ENCODE assay signal across 1 cellular context in the genomic region with DNA sequence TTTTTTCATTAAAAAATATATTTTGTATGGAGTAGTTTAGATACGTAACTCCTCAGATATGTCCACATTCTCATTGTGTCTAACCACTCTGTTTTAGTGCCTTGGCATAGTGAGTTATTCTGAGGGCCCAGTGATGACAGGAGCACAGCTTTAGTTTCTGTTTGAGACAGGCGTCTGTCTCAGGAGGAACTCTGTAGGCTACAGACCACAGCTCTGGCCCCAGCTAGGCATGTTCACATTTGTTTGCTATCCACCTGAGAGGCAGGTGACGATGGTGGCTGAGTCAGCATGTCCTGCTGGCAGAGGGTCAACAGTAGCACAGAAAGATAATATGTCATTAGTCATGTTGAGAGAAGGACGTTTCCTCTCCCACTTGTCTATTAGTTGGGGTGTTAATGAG.
TF ChIP-seq lines count a peak whose summit lies in the region.

No MANE protein-coding gene starts in this region.

TF ChIP-seq in HCT116, 20 proteins besides CTCF, POLR2A, EP300 and RAD21 (continued from another document):
- TF ChIP-seq, protein P1, sequence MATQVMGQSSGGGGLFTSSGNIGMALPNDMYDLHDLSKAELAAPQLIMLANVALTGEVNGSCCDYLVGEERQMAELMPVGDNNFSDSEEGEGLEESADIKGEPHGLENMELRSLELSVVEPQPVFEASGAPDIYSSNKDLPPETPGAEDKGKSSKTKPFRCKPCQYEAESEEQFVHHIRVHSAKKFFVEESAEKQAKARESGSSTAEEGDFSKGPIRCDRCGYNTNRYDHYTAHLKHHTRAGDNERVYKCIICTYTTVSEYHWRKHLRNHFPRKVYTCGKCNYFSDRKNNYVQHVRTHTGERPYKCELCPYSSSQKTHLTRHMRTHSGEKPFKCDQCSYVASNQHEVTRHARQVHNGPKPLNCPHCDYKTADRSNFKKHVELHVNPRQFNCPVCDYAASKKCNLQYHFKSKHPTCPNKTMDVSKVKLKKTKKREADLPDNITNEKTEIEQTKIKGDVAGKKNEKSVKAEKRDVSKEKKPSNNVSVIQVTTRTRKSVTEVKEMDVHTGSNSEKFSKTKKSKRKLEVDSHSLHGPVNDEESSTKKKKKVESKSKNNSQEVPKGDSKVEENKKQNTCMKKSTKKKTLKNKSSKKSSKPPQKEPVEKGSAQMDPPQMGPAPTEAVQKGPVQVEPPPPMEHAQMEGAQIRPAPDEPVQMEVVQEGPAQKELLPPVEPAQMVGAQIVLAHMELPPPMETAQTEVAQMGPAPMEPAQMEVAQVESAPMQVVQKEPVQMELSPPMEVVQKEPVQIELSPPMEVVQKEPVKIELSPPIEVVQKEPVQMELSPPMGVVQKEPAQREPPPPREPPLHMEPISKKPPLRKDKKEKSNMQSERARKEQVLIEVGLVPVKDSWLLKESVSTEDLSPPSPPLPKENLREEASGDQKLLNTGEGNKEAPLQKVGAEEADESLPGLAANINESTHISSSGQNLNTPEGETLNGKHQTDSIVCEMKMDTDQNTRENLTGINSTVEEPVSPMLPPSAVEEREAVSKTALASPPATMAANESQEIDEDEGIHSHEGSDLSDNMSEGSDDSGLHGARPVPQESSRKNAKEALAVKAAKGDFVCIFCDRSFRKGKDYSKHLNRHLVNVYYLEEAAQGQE (IDR thresholded peaks at IDR 0.05; ENCODE audit: low read depth): no peak
- no peak for TF ChIP-seq EZH2phosphoT487 (IDR thresholded peaks at IDR 0.05; ENCODE audit: borderline replicate concordance)
- no peak for TF ChIP-seq EGR1 (IDR thresholded peaks at IDR 0.05; ENCODE audit: low read depth)
- no peak for TF ChIP-seq SRF (IDR thresholded peaks at IDR 0.05; ENCODE audit: low read depth)
- TF ChIP-seq EZH2 (IDR thresholded peaks at IDR 0.05): no peak
- TF ChIP-seq, protein P2, sequence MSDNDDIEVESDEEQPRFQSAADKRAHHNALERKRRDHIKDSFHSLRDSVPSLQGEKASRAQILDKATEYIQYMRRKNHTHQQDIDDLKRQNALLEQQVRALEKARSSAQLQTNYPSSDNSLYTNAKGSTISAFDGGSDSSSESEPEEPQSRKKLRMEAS (IDR thresholded peaks at IDR 0.05): peak; percentile 79
- 0 out of 2 replicates have a peak, but pooled peaks have one; percentile 34 for TF ChIP-seq SIN3A (IDR thresholded peaks at IDR 0.05; ENCODE audit: low read depth)
